In genomic region chr18:56807883-56808282, GRCh38 we compare ENCODE assay signal across 26 cellular contexts.
"Had no signal": no experiment of that assay in that cellular context is flagged by ENCODE, and none has a peak within 500 bp of the region (broad histone marks: within the 10 kb centered on the region; RNA-seq: fewer than 3 reads in every experiment).

No MANE protein-coding gene starts in this region.

- H3K27ac ChIP-seq: foreskin keratinocyte, hepatocyte, lower lobe of right lung, neutrophil, ovary, psoas muscle, stomach, suprapubic skin, tibial nerve had no signal

- H3K27me3 ChIP-seq: foreskin keratinocyte, hepatocyte, neutrophil, ovary, stomach, suprapubic skin, tibial nerve had no signal

- H3K4me1 ChIP-seq: foreskin keratinocyte, lower lobe of right lung, psoas muscle, stomach, suprapubic skin, tibial nerve had no signal

- FAIRE-seq: astrocyte, urothelium cell line had no signal

- H3K4me2 ChIP-seq: hepatocyte had no signal

- H2AFZ ChIP-seq: hepatocyte had no signal

- H3K9me3 ChIP-seq: lower lobe of right lung, neutrophil, ovary, psoas muscle, stomach, suprapubic skin, tibial nerve had no signal

- H3K79me2 ChIP-seq: hepatocyte had no signal

- DNase-seq: activated naive CD4-positive, alpha-beta T cell; activated T-cell treated with anti-CD3 and anti-CD28 coated beads, Interleukin-2, amount 50 U/mL, for 1 hour; central memory CD4-positive, alpha-beta T cell; dermis blood vessel endothelial cell; effector CD8-positive, alpha-beta T cell; erythroblast; foreskin keratinocyte; immature natural killer cell; lower lobe of right lung; mesendoderm; naive thymus-derived CD4-positive, alpha-beta T cell; ovary; psoas muscle; right cardiac atrium; stimulated activated CD4-positive, alpha-beta T cell treated with anti-CD3 and anti-CD28 coated beads, Interleukin-12 subunit alpha, Interleukin-12 subunit beta, amount 100 ng/mL, for 4 hours; stomach; T1000 had no signal

- ATAC-seq: foreskin keratinocyte; left lobe of liver; lower lobe of right lung; naive thymus-derived CD4-positive, alpha-beta T cell; psoas muscle; right cardiac atrium; stimulated activated effector memory CD8-positive, alpha-beta T cell treated with anti-CD3 and anti-CD28 coated beads, Interleukin-12 subunit alpha, Interleukin-12 subunit beta, amount 100 ng/mL, for 72 hours; WTC11 had no signal

- H3K4me3 ChIP-seq: hepatocyte, lower lobe of right lung, ovary, psoas muscle, stomach, suprapubic skin, tibial nerve had no signal

- H3K36me3 ChIP-seq: neutrophil, ovary, suprapubic skin had no signal
